In genomic region chr19:45526143-45526542, GRCh38 we compare ENCODE assay signal across 8 cellular contexts. TPM values are rescaled to one million over a fixed set of nuclear protein-coding genes. Genes with fewer than 3 reads are reported as not detected.
DNase-seq lines count a peak whose midpoint lies in the region; ATAC-seq, FAIRE-seq and TF ChIP-seq lines count a peak whose summit lies in the region.

No MANE protein-coding gene starts in this region.

- peaks cover 4 to 13% of the 10 kb centered on the region in 2 donors for H3K36me3 ChIP-seq in kidney (ENCODE audit: control insufficient read depth in 1 of 2, insufficient read depth in 2 of 2, low read length in 2 of 2)

- in situ Hi-C loops in astrocyte of the spinal cord (cut with HindIII; ENCODE audit: low sequenced_read_pairs): no loop called here

- no peak overlapping the region for H3K4me3 ChIP-seq in astrocyte of the spinal cord (ENCODE audit: low read depth, low read length)
- no peak overlapping the region for H3K4me3 ChIP-seq in kidney (ENCODE audit: low read length in 2 of 2)

- intact Hi-C loops in kidney (cut with DNase I): no loop called here

- TF ChIP-seq CTCF in astrocyte of the spinal cord (IDR thresholded peaks at IDR 0.05; ENCODE audit: low read depth, low read length) (no peak), kidney (IDR thresholded peaks at IDR 0.05; ENCODE audit: borderline replicate concordance, extremely low read depth, insufficient read depth) (no peak)

- ATAC-seq in GM21423 (IDR thresholded peaks at IDR 0.05; ENCODE audit: unreplicated experiment) (no peak), GM18520 (IDR thresholded peaks at IDR 0.05; ENCODE audit: unreplicated experiment) (no peak), HG02852 (IDR thresholded peaks at IDR 0.05; ENCODE audit: unreplicated experiment) (no peak)

- H3K4me1 ChIP-seq in kidney (ENCODE audit: control insufficient read depth in 1 of 2, insufficient read depth in 1 of 2, low read depth in 1 of 2, low read length in 2 of 2): peaks cover 0 to 7% of the 10 kb centered on the region in 2 donors

- no peak for FAIRE-seq in kidney (lab: Jason Lieb, UNC)

- H3K27ac ChIP-seq in kidney (ENCODE audit: low read depth in 2 of 2, low read length in 2 of 2): no peak overlapping the region

- H3K9ac ChIP-seq in kidney (ENCODE audit: low read length in 2 of 2): no peak overlapping the region

- DNase-seq in COLO829 (ENCODE audit: low spot score) (peak; percentile 81), Kasumi-1 (lab: John Stamatoyannopoulos, UW) (peak; percentile 35 to 51), astrocyte of the spinal cord (ENCODE audit: low read depth, low spot score) (peak; percentile 65), kidney (peak; percentile 94)
- DNase-seq in activated naive CD4-positive, alpha-beta T cell (lab: John Stamatoyannopoulos, UW): no peak

- H3K9me3 ChIP-seq in kidney (ENCODE audit: control insufficient read depth in 1 of 2, low read length in 2 of 2): no peaks in the 10 kb centered on the region

RNA-seq across cellular contexts. Expression of gene VASP, which starts 18.9 kb away (rescaled TPM):
- 105 TPM for total RNA-seq in kidney
- polyA plus RNA-seq in kidney (ENCODE audit: insufficient read depth, low read depth, low replicate concordance): 36.3 TPM

RNA-seq across cellular contexts. Expression of gene PPM1N, which starts 27.9 kb away (rescaled TPM):
- total RNA-seq in kidney: 2.2 TPM
- polyA plus RNA-seq in kidney (ENCODE audit: insufficient read depth, low read depth, low replicate concordance): 0.69 TPM

RNA-seq across cellular contexts. Expression of gene RTN2, which starts 29.3 kb away (rescaled TPM):
- 7.3 TPM for total RNA-seq in kidney
- 8.2 TPM for polyA plus RNA-seq in kidney (ENCODE audit: insufficient read depth, low read depth, low replicate concordance)

RNA-seq across cellular contexts. Expression of gene FOSB, which starts 58.3 kb away (rescaled TPM):
- 0.98 TPM for total RNA-seq in kidney
- 0.73 TPM for polyA plus RNA-seq in kidney (ENCODE audit: insufficient read depth, low read depth, low replicate concordance)

RNA-seq across cellular contexts. Expression of gene OPA3, which starts 58.5 kb away (rescaled TPM):
- 19.1 TPM for total RNA-seq in kidney
- 8.1 TPM for polyA plus RNA-seq in kidney (ENCODE audit: insufficient read depth, low read depth, low replicate concordance)

Comparison
In these comparisons a context has a peak if more than half of its experiments do, and no peak if none do; other contexts are left out.
1. DNase-seq: peak in COLO829 (single experiment), Kasumi-1 (2 of 2), astrocyte of the spinal cord (single experiment) and kidney (single experiment); none in activated naive CD4-positive, alpha-beta T cell (0 of 4).